In genomic region chr2:199850718-199851498, GRCh38 we compare ENCODE assay signal across 8 cellular contexts. TPM values are rescaled to one million over a fixed set of nuclear protein-coding genes. Genes with fewer than 3 reads are reported as not detected.
DNase-seq lines count a peak whose midpoint lies in the region; ATAC-seq and TF ChIP-seq lines count a peak whose summit lies in the region.

Gene FTCDNL1 (minus strand): TSS chr2:199851192. CDS start chr2:199848962, 2,230 bp downstream.

- H3K4me1 ChIP-seq in iPS-15b (ENCODE audit: control insufficient read depth, insufficient read depth, low read length) (peaks cover 16% of the 10 kb centered on the region), skeletal muscle tissue (ENCODE audit: control insufficient read depth in 3 of 3, insufficient read depth in 3 of 3, low read length in 3 of 3) (peaks cover 3 to 5% (median 4%) of the 10 kb centered on the region in 3 donors)

- peak within 1 kb of the TSS; percentile 84 for H3K27ac ChIP-seq in skeletal muscle tissue (ENCODE audit: low read depth, low read length)

- in situ Hi-C loops in GM13976 (cut with MboI; ENCODE audit: low sequenced_read_pairs, unreplicated experiment), result no loop called here
- in situ Hi-C loops in astrocyte of the cerebellum (cut with HindIII; ENCODE audit: low sequenced_read_pairs), result no loop called here

- no peaks in the 10 kb centered on the region for H3K36me3 ChIP-seq in iPS-15b (ENCODE audit: control insufficient read depth, insufficient read depth, low read length)
- peaks cover 0 to 3% (median 0%) of the 10 kb centered on the region in 3 donors for H3K36me3 ChIP-seq in skeletal muscle tissue (ENCODE audit: control insufficient read depth in 3 of 3, insufficient read depth in 3 of 3, low read length in 3 of 3)

- DNase-seq in GM13976 (ENCODE audit: low spot score) (peak; percentile 81), NAMALWA (ENCODE audit: low spot score) (peak; percentile 62), T-helper 9 cell (peak; percentile 44), astrocyte of the cerebellum (ENCODE audit: low read depth) (no peak), AML-193 (lab: John Stamatoyannopoulos, UW) (no peak)

- TF ChIP-seq CTCF in GM13976 (IDR thresholded peaks at IDR 0.05; ENCODE audit: borderline replicate concordance, control extremely low read depth, extremely low read depth, insufficient read depth, missing control alignments) (peak; percentile 46), astrocyte of the cerebellum (IDR thresholded peaks at IDR 0.05; ENCODE audit: low read depth, low read length, missing control alignments) (peak; percentile 65)

- H3K4me3 ChIP-seq in astrocyte of the cerebellum (ENCODE audit: low read depth, low read length) (peak within 1 kb of the TSS; percentile 56), iPS-15b (ENCODE audit: low read depth, low read length) (peak within 1 kb of the TSS; percentile 75), skeletal muscle tissue (ENCODE audit: low read length in 3 of 3) (peak within 1 kb of the TSS; percentile 82 to 83 (median 83))

- peaks cover 9% of the 10 kb centered on the region for H3K27me3 ChIP-seq in iPS-15b (ENCODE audit: control insufficient read depth, insufficient read depth, low read length)
- H3K27me3 ChIP-seq in skeletal muscle tissue (ENCODE audit: control insufficient read depth in 3 of 3, insufficient read depth in 3 of 3, low read length in 3 of 3), result no peaks in the 10 kb centered on the region

- peak; percentile 96 for ATAC-seq in HG02588 (IDR thresholded peaks at IDR 0.05; ENCODE audit: unreplicated experiment)

- H3K9ac ChIP-seq in iPS-15b (ENCODE audit: low read depth, low read length) (peak within 1 kb of the TSS; percentile 70), skeletal muscle tissue (ENCODE audit: low read depth in 1 of 3, low read length in 3 of 3) (peak within 1 kb of the TSS; percentile 75 to 90 (median 88))

- no peaks in the 10 kb centered on the region for H3K9me3 ChIP-seq in iPS-15b (ENCODE audit: control insufficient read depth, insufficient read depth, low read length)
- H3K9me3 ChIP-seq in skeletal muscle tissue (ENCODE audit: control insufficient read depth in 3 of 3, low read length in 3 of 3), result no peaks in the 10 kb centered on the region

RNA-seq across cellular contexts. Expression of gene FTCDNL1, which starts in this region (rescaled TPM):
- total RNA-seq in skeletal muscle tissue, result 1.0 TPM

Comparison
In these comparisons a context has a peak if more than half of its experiments do, and no peak if none do; other contexts are left out.
1. DNase-seq: peak in GM13976 (single experiment), NAMALWA (single experiment) and T-helper 9 cell (single experiment); none in astrocyte of the cerebellum (single experiment) and AML-193 (0 of 2).
2. Peak in every context shown above with its lines, with median percentiles within 50 percentile points of each other: H3K4me3 ChIP-seq.